Comparison of ENCODE assay signal across 12 cellular contexts in genomic region chr3:135140543-135140942, GRCh38.
DNase-seq lines count a peak whose midpoint lies in the region; ATAC-seq lines count a peak whose summit lies in the region.
"Had no signal": no experiment of that assay in that cellular context is flagged by ENCODE, and none has a peak within 500 bp of the region (broad histone marks: within the 10 kb centered on the region; RNA-seq: fewer than 3 reads in every experiment).

No MANE protein-coding gene starts in this region.

- H2AK5ac ChIP-seq in trophoblast cell (ENCODE audit: low read length), result no peak overlapping the region

- no peak overlapping the region for H2AFZ ChIP-seq in trophoblast cell (ENCODE audit: insufficient read depth, low read length, poor library complexity)

- no CpG with 5 or more reads among the region's 3 CpGs for WGBS in trophoblast cell (ENCODE audit: extremely low coverage, insufficient coverage, insufficient read length)

- H3K23ac ChIP-seq in trophoblast cell (ENCODE audit: low read length), result no peak overlapping the region

- H2BK12ac ChIP-seq in trophoblast cell (ENCODE audit: low read length), result no peak overlapping the region

- no peak overlapping the region for H2BK120ac ChIP-seq in trophoblast cell (ENCODE audit: insufficient read depth, low read length, poor library complexity)

- peak; percentile 34 for ATAC-seq in left lobe of liver
- ATAC-seq in HG03095 (IDR thresholded peaks at IDR 0.05; ENCODE audit: unreplicated experiment), result no peak

- no peak overlapping the region for H2BK5ac ChIP-seq in trophoblast cell (ENCODE audit: low read depth, low read length, poor library complexity)

- H4K12ac ChIP-seq in trophoblast cell (ENCODE audit: low read depth, low read length), result no peak overlapping the region

- DNase-seq in NCI-H69 (lab: John Stamatoyannopoulos, UW) (peak; percentile 62), left lobe of liver (ENCODE audit: low spot score) (peak; percentile 86), trophoblast cell (no peak), SKM-1 (lab: John Stamatoyannopoulos, UW; ENCODE audit: unreplicated experiment) (no peak), NCI-H128 (lab: John Stamatoyannopoulos, UW; ENCODE audit: unreplicated experiment) (no peak)
- DNase-seq: 8988T; Caco-2; CD4-positive, CD25-positive, alpha-beta regulatory T cell; CD8-positive, alpha-beta memory T cell; H9 had no signal

- no peak overlapping the region for H3K18ac ChIP-seq in trophoblast cell (ENCODE audit: low read length)

- H3K9ac ChIP-seq in BLaER1, result no peak overlapping the region
- no peak overlapping the region for H3K9ac ChIP-seq in trophoblast cell (ENCODE audit: low read length)

- no peaks in the 10 kb centered on the region for H3K79me1 ChIP-seq in trophoblast cell (ENCODE audit: low read length)

- H3K79me2 ChIP-seq in trophoblast cell (ENCODE audit: control insufficient read depth, insufficient read depth, low read length, poor library complexity), result no peaks in the 10 kb centered on the region

- H3K4me2 ChIP-seq in BLaER1, result peak overlapping the region; percentile 75
- H3K4me2 ChIP-seq in trophoblast cell (ENCODE audit: low read length), result no peak overlapping the region

- no peak overlapping the region for H3K14ac ChIP-seq in trophoblast cell (ENCODE audit: low read length)

- H4K91ac ChIP-seq in trophoblast cell (ENCODE audit: low read depth, low read length), result no peak overlapping the region

- H4K20me1 ChIP-seq in BLaER1, result no peaks in the 10 kb centered on the region

- no peaks in the 10 kb centered on the region for H3K36me3 ChIP-seq in BLaER1
- H3K36me3 ChIP-seq in trophoblast cell (ENCODE audit: control insufficient read depth in 1 of 2, insufficient read depth in 2 of 2, low read length in 2 of 2), result no peaks in the 10 kb centered on the region

- no peak overlapping the region for H4K8ac ChIP-seq in trophoblast cell (ENCODE audit: low read depth, low read length)

- peaks cover 52% of the 10 kb centered on the region for H3K4me1 ChIP-seq in BLaER1
- peaks cover 0 to 5% of the 10 kb centered on the region in 2 experiments for H3K4me1 ChIP-seq in trophoblast cell (ENCODE audit: control insufficient read depth in 1 of 2, insufficient read depth in 2 of 2, low read length in 2 of 2)
- H3K4me1 ChIP-seq: Caco-2 had no signal

- H3K27ac ChIP-seq in BLaER1, result no peak overlapping the region
- H3K27ac ChIP-seq in trophoblast cell (ENCODE audit: low read depth, low read length), result no peak overlapping the region

- H3K27me3 ChIP-seq in BLaER1 (no peaks in the 10 kb centered on the region), trophoblast cell (ENCODE audit: insufficient read depth, low read length) (no peaks in the 10 kb centered on the region)

- no peak overlapping the region for H3K4ac ChIP-seq in trophoblast cell (ENCODE audit: low read depth, low read length)

- H3K9me3 ChIP-seq in BLaER1 (no peaks in the 10 kb centered on the region), trophoblast cell (ENCODE audit: insufficient read depth, low read depth, low read length) (peaks cover 3% of the 10 kb centered on the region)
- H3K9me3 ChIP-seq: Caco-2 had no signal

- H3K4me3 ChIP-seq in BLaER1, result no peak overlapping the region
- H3K4me3 ChIP-seq in trophoblast cell (ENCODE audit: low read depth, low read length), result peak overlapping the region; percentile 7

Comparison
In these comparisons a context has a peak if more than half of its experiments do, and no peak if none do; other contexts are left out.
1. DNase-seq: peak in NCI-H69 (single experiment) and left lobe of liver (single experiment); none in trophoblast cell (0 of 2), SKM-1 (single experiment) and NCI-H128 (single experiment).